7 cellular contexts compared by ENCODE assay signal in the genomic region with DNA sequence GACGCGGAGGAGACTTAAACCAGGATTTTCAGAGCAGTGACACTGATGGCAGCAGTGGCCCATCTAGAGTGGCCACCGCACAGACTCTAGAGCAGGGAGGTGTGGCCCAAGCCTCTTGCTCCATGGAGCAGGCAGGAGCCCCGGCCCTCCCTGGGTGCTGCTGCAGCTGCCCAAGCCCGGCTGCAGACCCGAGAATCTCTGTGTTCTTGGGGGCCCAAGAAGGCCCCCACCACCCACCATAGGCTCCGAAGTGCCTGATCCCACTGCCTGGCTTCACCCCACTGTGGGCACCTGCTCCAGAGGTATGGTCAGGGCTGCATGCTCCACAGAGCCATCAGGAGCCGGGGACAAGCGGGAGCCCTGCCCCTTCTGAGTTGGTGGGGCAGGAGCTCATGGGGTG.
"Had no signal": no experiment of that assay in that cellular context is flagged by ENCODE, and none has a peak within 500 bp of the region (broad histone marks: within the 10 kb centered on the region; RNA-seq: fewer than 3 reads in every experiment).

No MANE protein-coding gene starts in this region.

- H3K4me2 ChIP-seq: GM23338 had no signal

- H3K9me3 Mint-ChIP-seq: GM23338, H9, IgD-negative memory B cell had no signal

- H2AFZ ChIP-seq: GM23338 had no signal

- H3K4me3 Mint-ChIP-seq: GM23338, H9, IgD-negative memory B cell had no signal

- H3K27me3 Mint-ChIP-seq: IgD-negative memory B cell had no signal

- H3K4me1 Mint-ChIP-seq: GM23338, H9, IgD-negative memory B cell had no signal

- H3K27ac Mint-ChIP-seq: GM23338, IgD-negative memory B cell had no signal

- ATAC-seq: GM23338, HepG2 had no signal

- DNase-seq: H9, HCEC 1CT, KBM-7 had no signal

- H3K4me3 ChIP-seq: GM23338 had no signal

- H3K27ac ChIP-seq: HL-60 had no signal
